Comparison of ENCODE assay signal across 8 cellular contexts in the genomic region with DNA sequence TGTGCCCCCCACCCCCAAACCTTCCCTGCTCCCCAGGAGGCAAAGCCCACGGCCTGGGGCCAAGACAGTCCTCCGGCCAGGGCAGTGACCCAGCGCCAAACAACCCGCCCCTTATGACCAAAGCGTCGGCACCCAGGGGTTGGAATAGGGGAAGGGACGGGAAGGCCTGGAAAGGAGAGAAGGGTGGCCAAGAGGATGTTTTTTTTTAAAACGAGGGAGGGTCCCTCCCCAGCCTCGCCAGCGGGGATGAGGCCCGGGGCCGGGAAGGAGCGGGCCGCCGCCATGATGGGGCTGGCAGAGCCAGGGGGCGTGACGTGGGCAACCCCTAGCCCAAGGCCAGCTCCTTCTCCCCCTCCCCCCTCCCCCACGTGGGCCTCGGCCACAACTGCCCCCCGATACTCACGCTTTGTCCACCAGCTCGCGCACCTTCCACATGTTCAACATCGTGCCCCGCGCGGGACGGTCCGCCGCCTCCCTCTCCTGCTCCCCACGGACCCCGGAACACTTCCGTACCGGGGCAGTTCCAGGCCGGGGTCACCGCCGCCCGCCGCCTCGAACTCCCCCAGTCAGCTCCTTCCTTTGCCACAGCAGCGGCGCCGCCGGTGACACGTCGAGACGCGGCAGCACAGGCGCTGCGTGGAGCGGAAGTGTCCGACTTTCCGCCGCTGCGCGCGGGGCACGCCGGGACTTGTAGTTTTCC.
DNase-seq lines count a peak whose midpoint lies in the region; ATAC-seq and TF ChIP-seq lines count a peak whose summit lies in the region.

A gene (minus strand): TSS at position 619 of the 700 bp plus-strand sequence. CDS start 175 bp downstream, at position 444.

- no peak for TF ChIP-seq CTCF in AG09319 (IDR thresholded peaks at IDR 0.05; ENCODE audit: low read depth, low read length)

- DNase-seq in AG09319 (ENCODE audit: extremely low read depth, low read depth) (peak; percentile 50), NCI-H524 (lab: John Stamatoyannopoulos, UW) (peak; percentile 71 to 84), kidney glomerular epithelial cell (lab: John Stamatoyannopoulos, UW) (peak; percentile 77)
- peak; percentile 93 for DNase-seq in activated CD4-positive, alpha-beta T cell treated with anti-CD3 and anti-CD28 coated beads for 48 hours
- peak; percentile 67 to 77 for DNase-seq in stimulated activated CD4-positive, alpha-beta T cell treated with anti-CD3 and anti-CD28 coated beads, Interleukin-1b, Interleukin-23, amount 100 ng/mL, for 1 hour (ENCODE audit: low read depth in 2 of 2)

- ATAC-seq in GM19035 (IDR thresholded peaks at IDR 0.05; ENCODE audit: unreplicated experiment) (peak; percentile 49), HG03378 (IDR thresholded peaks at IDR 0.05; ENCODE audit: unreplicated experiment) (peak; percentile 33)

- peak within 1 kb of the TSS; percentile 75 for H3K27ac ChIP-seq in cingulate gyrus (ENCODE audit: low read depth, low read length)

Comparison
In these comparisons a context has a peak if more than half of its experiments do, and no peak if none do; other contexts are left out.
1. Peak in every context shown above with its lines: DNase-seq, ATAC-seq and H3K27ac ChIP-seq.